In genomic region chr3:46065751-46066256, GRCh38 we compare ENCODE assay signal across 17 cellular contexts. TPM values are rescaled to one million over a fixed set of nuclear protein-coding genes. Genes with fewer than 3 reads are reported as not detected.
DNase-seq lines count a peak whose midpoint lies in the region; ATAC-seq and TF ChIP-seq lines count a peak whose summit lies in the region.
"Had no signal": no experiment of that assay in that cellular context is flagged by ENCODE, and none has a peak within 500 bp of the region (broad histone marks: within the 10 kb centered on the region; RNA-seq: fewer than 3 reads in every experiment).

No MANE protein-coding gene starts in this region.

- no peak overlapping the region for H3K56ac ChIP-seq in H9 (ENCODE audit: insufficient read length, low read depth, low read length)

- TF ChIP-seq CTCF in fibroblast of mammary gland (conservative IDR thresholded peaks at IDR 0.05; ENCODE audit: control insufficient read depth, insufficient read depth, low read depth, low read length) (no peak), H9 (conservative IDR thresholded peaks at IDR 0.05) (no peak), ascending aorta (IDR thresholded peaks at IDR 0.05) (no peak)

- CTCF ChIA-PET in CD4-positive, alpha-beta memory T cell (lab: Charles Lee; ENCODE audit: partially characterized antibody): interaction anchor here (0.7 to 12.3 kb wide), 12 partner anchors 11 to 312 kb away, joined by 3 to 116 read pairs (median 4); partner anchors contain the start of gene CXCR6

- no peak overlapping the region for H3T11ph ChIP-seq in H9 (ENCODE audit: low read length)

- no peak overlapping the region for H2BK120ac ChIP-seq in H9 (ENCODE audit: low read depth, low read length, poor library complexity, severe bottlenecking)

- H3K79me1 ChIP-seq in H9 (ENCODE audit: insufficient read depth, low read depth, low read length, poor library complexity, severe bottlenecking): no peaks in the 10 kb centered on the region

- ATAC-seq in HG03442 (IDR thresholded peaks at IDR 0.05; ENCODE audit: unreplicated experiment): no peak
- ATAC-seq: Panc1 had no signal

- no peak overlapping the region for H2AK5ac ChIP-seq in H9 (ENCODE audit: insufficient read length, low read length)

- intact Hi-C loops in CD4-positive, alpha-beta memory T cell (cut with micrococcal nuclease): loop anchor here (1.0 to 5.0 kb wide), 3 partner anchors 71 to 379 kb away; partner anchors contain the start of genes FYCO1 and SACM1L
- intact Hi-C loops in ascending aorta (cut with DNase I): no loop called here

- H2AFZ ChIP-seq in H9 (ENCODE audit: low read length): no peak overlapping the region
- H2AFZ ChIP-seq: parathyroid adenoma had no signal

- no peak overlapping the region for H4K5ac ChIP-seq in H9 (ENCODE audit: insufficient read length, low read depth, low read length)

- H3K27ac Mint-ChIP-seq in CD4-positive, alpha-beta memory T cell: peak overlapping the region; percentile 86 to 96 (median 94)
- 0 out of 7 replicates have a peak overlapping the region, but pooled peaks of 1 of the 3 experiments have one; percentile 40 for H3K27ac Mint-ChIP-seq in H9
- H3K27ac Mint-ChIP-seq: HFFc6 had no signal

- peaks cover 56 to 93% (median 73%) of the 10 kb centered on the region in 4 donors for H3K4me1 Mint-ChIP-seq in CD4-positive, alpha-beta memory T cell
- peaks cover 6% of the 10 kb centered on the region in 2 experiments for H3K4me1 Mint-ChIP-seq in H9

- H2BK5ac ChIP-seq in H9 (ENCODE audit: insufficient read length, low read length): no peak overlapping the region

- DNase-seq in CD4-positive, alpha-beta memory T cell: no peak
- DNase-seq in SW480 (ENCODE audit: low spot score) (peak; percentile 43), fibroblast of mammary gland (ENCODE audit: low read depth) (peak; percentile 11), H9 (no peak), ascending aorta (ENCODE audit: low spot score in 2 of 2) (no peak)
- DNase-seq: foreskin melanocyte, HFFc6, NCI-H526 treated with DMSO at 0.1 percent for 48 hours had no signal

- no peak overlapping the region for H2BK15ac ChIP-seq in H9 (ENCODE audit: low read depth, low read length)

- POLR2A ChIA-PET in CD4-positive, alpha-beta memory T cell (lab: Charles Lee; ENCODE audit: partially characterized antibody): interaction anchor here (1.0 to 7.0 kb wide), 22 partner anchors 10 to 948 kb away, joined by 3 to 80 read pairs (median 5); partner anchors contain the start of genes CCR5, CXCR6, FYCO1 and XCR1

- no peak overlapping the region for H2BK12ac ChIP-seq in H9 (ENCODE audit: insufficient read length, low read depth, low read length)

- H2BK20ac ChIP-seq in H9 (ENCODE audit: low read depth, low read length, poor library complexity, severe bottlenecking): no peak overlapping the region

- peaks cover 0 to 69% (median 0%) of the 10 kb centered on the region in 11 experiments; a peak in 4 of 22 replicates for H3K27me3 ChIP-seq in BLaER1 treated with 17β-estradiol and CSF1 and Interleukin-3, amounts not matched to agents 10 nM and 100 nM
- no peaks in the 10 kb centered on the region for H3K27me3 ChIP-seq in CD4-positive, alpha-beta memory T cell (ENCODE audit: insufficient read depth, low read length)
- no peaks in the 10 kb centered on the region for H3K27me3 ChIP-seq in H9 (ENCODE audit: insufficient read depth, low read length)
- H3K27me3 ChIP-seq in ascending aorta: no peaks in the 10 kb centered on the region
- H3K27me3 ChIP-seq: transverse colon had no signal

- peaks cover 0 to 2% of the 10 kb centered on the region in 2 donors for H3K36me3 Mint-ChIP-seq in CD4-positive, alpha-beta memory T cell
- no peaks in the 10 kb centered on the region for H3K36me3 Mint-ChIP-seq in H9 (ENCODE audit: insufficient read depth in 1 of 3, low read depth in 3 of 3)

- no peaks in the 10 kb centered on the region; a peak in 1 of 22 replicates for H3K36me3 ChIP-seq in BLaER1 treated with 17β-estradiol and CSF1 and Interleukin-3, amounts not matched to agents 10 nM and 100 nM
- no peaks in the 10 kb centered on the region for H3K36me3 ChIP-seq in CD4-positive, alpha-beta memory T cell (ENCODE audit: insufficient read depth, low read length)
- H3K36me3 ChIP-seq in ascending aorta: no peaks in the 10 kb centered on the region
- H3K36me3 ChIP-seq: adrenal gland, transverse colon had no signal

- peak overlapping the region; percentile 32 to 86 (median 77) for H3K4me3 Mint-ChIP-seq in CD4-positive, alpha-beta memory T cell
- H3K4me3 Mint-ChIP-seq in H9: no peak overlapping the region
- H3K4me3 Mint-ChIP-seq: HFFc6 had no signal

- peaks cover under 1 to 15% (median 2%) of the 10 kb centered on the region in 8 donors for H3K9me3 Mint-ChIP-seq in CD4-positive, alpha-beta memory T cell
- no peaks in the 10 kb centered on the region for H3K9me3 Mint-ChIP-seq in H9
- H3K9me3 Mint-ChIP-seq: HFFc6 had no signal

- no peak overlapping the region for H4K8ac ChIP-seq in H9 (replicated peaks; ENCODE audit: insufficient read length, low read depth, low read length)

- WGBS in H9 (ENCODE audit: extremely low coverage, insufficient read length, low lambda C conversion rate): no CpG with 5 or more reads among the region's 8 CpGs

- H3K4me3 ChIP-seq in BLaER1 treated with 17β-estradiol and CSF1 and Interleukin-3, amounts not matched to agents 10 nM and 100 nM: no peak overlapping the region
- no peak overlapping the region for H3K4me3 ChIP-seq in CD4-positive, alpha-beta memory T cell (ENCODE audit: low read length in 2 of 2)
- H3K4me3 ChIP-seq in fibroblast of mammary gland (ENCODE audit: control insufficient read depth, low read depth, low read length) (no peak overlapping the region), ascending aorta (no peak overlapping the region)
- H3K4me3 ChIP-seq: adrenal gland, smooth muscle cell, transverse colon had no signal

- no peak overlapping the region for H3K27ac ChIP-seq in BLaER1 treated with 17β-estradiol and CSF1 and Interleukin-3, amounts not matched to agents 10 nM and 100 nM
- peak overlapping the region; percentile 47 for H3K27ac ChIP-seq in CD4-positive, alpha-beta memory T cell (ENCODE audit: low read depth, low read length)
- no peak overlapping the region for H3K27ac ChIP-seq in H9 (ENCODE audit: insufficient read length, low read depth, low read length)
- H3K27ac ChIP-seq in ascending aorta: no peak overlapping the region
- H3K27ac ChIP-seq: adrenal gland, parathyroid adenoma, transverse colon had no signal

- no peaks in the 10 kb centered on the region for H3K79me2 ChIP-seq in H9 (ENCODE audit: insufficient read depth, low read length)
- H3K79me2 ChIP-seq: parathyroid adenoma had no signal

- no peak overlapping the region for H3K4ac ChIP-seq in H9 (ENCODE audit: low read depth, low read length)

- peaks cover 34 to 53% (median 46%) of the 10 kb centered on the region in 10 experiments for H3K4me1 ChIP-seq in BLaER1 treated with 17β-estradiol and CSF1 and Interleukin-3, amounts not matched to agents 10 nM and 100 nM
- peaks cover 82% of the 10 kb centered on the region for H3K4me1 ChIP-seq in CD4-positive, alpha-beta memory T cell (ENCODE audit: insufficient read depth, low read length)
- H3K4me1 ChIP-seq in H9 (ENCODE audit: insufficient read depth, low read length) (peaks cover 4% of the 10 kb centered on the region; the same call in 1 of the 2 replicates), ascending aorta (peaks cover 3 to 25% of the 10 kb centered on the region in 2 donors)
- H3K4me1 ChIP-seq: adrenal gland, parathyroid adenoma had no signal

- H4K91ac ChIP-seq in H9 (ENCODE audit: insufficient read length, low read depth, low read length): no peak overlapping the region

- H3K23ac ChIP-seq in H9 (ENCODE audit: insufficient read length, low read depth, low read length): no peak overlapping the region

- 0 out of 22 replicates have a peak, but pooled peaks cover 0 to 3% (median 0%) of the 10 kb centered on the region in 11 experiments for H3K9me3 ChIP-seq in BLaER1 treated with 17β-estradiol and CSF1 and Interleukin-3, amounts not matched to agents 10 nM and 100 nM (replicated peaks in 1 of 11)
- H3K9me3 ChIP-seq in CD4-positive, alpha-beta memory T cell (ENCODE audit: control insufficient read depth in 1 of 2, low read length in 2 of 2): no peaks in the 10 kb centered on the region
- no peaks in the 10 kb centered on the region for H3K9me3 ChIP-seq in H9 (ENCODE audit: control insufficient read depth, low read depth, low read length)
- H3K9me3 ChIP-seq in ascending aorta: no peaks in the 10 kb centered on the region
- H3K9me3 ChIP-seq: transverse colon had no signal

- H3K23me2 ChIP-seq in H9 (ENCODE audit: insufficient read length, low read depth, low read length, poor library complexity, severe bottlenecking): no peaks in the 10 kb centered on the region

- no peak overlapping the region for H3K14ac ChIP-seq in H9 (ENCODE audit: insufficient read depth, low read length)

- H3K27me3 Mint-ChIP-seq in CD4-positive, alpha-beta memory T cell: no peaks in the 10 kb centered on the region
- H3K27me3 Mint-ChIP-seq in H9 (ENCODE audit: low read depth): no peaks in the 10 kb centered on the region

- H3K9ac ChIP-seq in BLaER1 treated with 17β-estradiol and CSF1 and Interleukin-3, amounts not matched to agents 10 nM and 100 nM: no peak overlapping the region
- no peak overlapping the region for H3K9ac ChIP-seq in H9 (ENCODE audit: extremely low read depth, insufficient read length, low read length)
- H3K9ac ChIP-seq: parathyroid adenoma had no signal

- peaks cover 0 to 15% (median 0%) of the 10 kb centered on the region in 11 experiments; a peak in 2 of 22 replicates for H4K20me1 ChIP-seq in BLaER1 treated with 17β-estradiol and CSF1 and Interleukin-3, amounts not matched to agents 10 nM and 100 nM
- no peaks in the 10 kb centered on the region for H4K20me1 ChIP-seq in H9 (ENCODE audit: control insufficient read depth, insufficient read depth, insufficient read length)

- peak overlapping the region in 9 of 11 experiments; percentile 42 to 69 (median 59); a peak in 18 of 22 replicates for H3K4me2 ChIP-seq in BLaER1 treated with 17β-estradiol and CSF1 and Interleukin-3, amounts not matched to agents 10 nM and 100 nM
- no peak overlapping the region for H3K4me2 ChIP-seq in H9 (ENCODE audit: insufficient read depth, insufficient read length, low read length)
- H3K4me2 ChIP-seq: smooth muscle cell had no signal

- H3K18ac ChIP-seq in H9 (ENCODE audit: insufficient read length, low read depth, low read length): no peak overlapping the region

RNA-seq across cellular contexts. Expression of gene XCR1, which starts 38.5 kb away (rescaled TPM):
- not detected for total RNA-seq in CD4-positive, alpha-beta memory T cell
- polyA plus RNA-seq in CD4-positive, alpha-beta memory T cell: not detected
- total RNA-seq in H9 (2021) (not detected in 2 replicates), ascending aorta (not detected)
- total RNA-seq: chondrocyte, HFFc6 had no signal
- polyA plus RNA-seq: BJ, smooth muscle cell had no signal

Comparison
In these comparisons a context has a peak if more than half of its experiments do, and no peak if none do; other contexts are left out.
1. DNase-seq: peak in SW480 (single experiment) and fibroblast of mammary gland (single experiment); none in CD4-positive, alpha-beta memory T cell (0 of 5), H9 (single experiment) and ascending aorta (0 of 2).
2. H3K4me3 Mint-ChIP-seq: peak in CD4-positive, alpha-beta memory T cell (8 of 8); none in H9 (0 of 2).